ENCODE assay signal across 24 cellular contexts in genomic region chr6:71333050-71333449, GRCh38.
"Had no signal": no experiment of that assay in that cellular context is flagged by ENCODE, and none has a peak within 500 bp of the region (broad histone marks: within the 10 kb centered on the region; RNA-seq: fewer than 3 reads in every experiment).

No MANE protein-coding gene starts in this region.

- ATAC-seq: naive thymus-derived CD8-positive, alpha-beta T cell; stimulated activated memory B cell treated with anti-CD40 and anti-IgM and Interleukin-4, amounts not matched to agents 10 μg/mL and 1 μg/mL and 100 μg/mL, for 72 hours; stimulated activated naive CD8-positive, alpha-beta T cell treated with anti-CD3 and anti-CD28 coated beads, Interleukin-15, amount 100 ng/mL, for 72 hours; T-helper 17 cell had no signal

- H3K27me3 ChIP-seq: esophagus muscularis mucosa, thyroid gland, upper lobe of left lung, vagina had no signal

- DNase-seq: activated CD4-positive, alpha-beta memory T cell treated with anti-CD3 and anti-CD28 coated beads for 36 hours; activated CD4-positive, alpha-beta T cell treated with anti-CD3 and anti-CD28 coated beads, Interleukin-2, amount 10 ng/mL, durations not matched to agents 24 days and 14 days; activated CD4-positive, CD25-positive, alpha-beta regulatory T cell treated with anti-CD3 and anti-CD28 coated beads, Interleukin-2, amount 50 U/mL, for 72 hours; activated CD8-positive, alpha-beta memory T cell treated with anti-CD3 and anti-CD28 coated beads, Interleukin-2, amount 50 U/mL, for 4 hours; activated effector memory CD4-positive, alpha-beta T cell treated with anti-CD3 and anti-CD28 coated beads, Interleukin-2, amount 50 U/mL, for 16 hours; activated naive CD4-positive, alpha-beta T cell treated with anti-CD3 and anti-CD28 coated beads for 36 hours; activated naive CD8-positive, alpha-beta T cell treated with anti-CD3 and anti-CD28 coated beads, Interleukin-2, amount 10 ng/mL, durations not matched to agents 7 days and 5 days; activated T-cell treated with anti-CD3 and anti-CD28 coated beads, Interleukin-2, amount 50 U/mL, for 1 hour; glutamatergic neuron; islet precursor cell; left ventricle myocardium inferior; midbrain; naive thymus-derived CD8-positive, alpha-beta T cell; nucleus accumbens; psoas muscle; stimulated activated CD4-positive, alpha-beta T cell treated with anti-CD3 and anti-CD28 coated beads, Interleukin-4, amount 100 ng/mL, for 24 hours; stimulated activated naive CD8-positive, alpha-beta T cell treated with anti-CD3 and anti-CD28 coated beads, Interleukin-15, amount 100 ng/mL, for 72 hours; T-helper 17 cell; thyroid gland had no signal

- H3K4me1 ChIP-seq: parathyroid adenoma, psoas muscle, thyroid gland, vagina had no signal

- H3K4me3 ChIP-seq: esophagus muscularis mucosa, left ventricle myocardium inferior, psoas muscle, thyroid gland, upper lobe of left lung, vagina had no signal

- H3K9me3 ChIP-seq: esophagus muscularis mucosa, left ventricle myocardium inferior, psoas muscle, thyroid gland, upper lobe of left lung, vagina had no signal

- H3K9ac ChIP-seq: parathyroid adenoma had no signal

- H3K79me2 ChIP-seq: parathyroid adenoma had no signal

- H3K36me3 ChIP-seq: esophagus muscularis mucosa, left ventricle myocardium inferior, thyroid gland, vagina had no signal

- H3K27ac ChIP-seq: esophagus muscularis mucosa, left ventricle myocardium inferior, parathyroid adenoma, psoas muscle, thyroid gland, vagina had no signal

- H2AFZ ChIP-seq: parathyroid adenoma had no signal
